Comparison of ENCODE assay signal across 16 cellular contexts in the genomic region with DNA sequence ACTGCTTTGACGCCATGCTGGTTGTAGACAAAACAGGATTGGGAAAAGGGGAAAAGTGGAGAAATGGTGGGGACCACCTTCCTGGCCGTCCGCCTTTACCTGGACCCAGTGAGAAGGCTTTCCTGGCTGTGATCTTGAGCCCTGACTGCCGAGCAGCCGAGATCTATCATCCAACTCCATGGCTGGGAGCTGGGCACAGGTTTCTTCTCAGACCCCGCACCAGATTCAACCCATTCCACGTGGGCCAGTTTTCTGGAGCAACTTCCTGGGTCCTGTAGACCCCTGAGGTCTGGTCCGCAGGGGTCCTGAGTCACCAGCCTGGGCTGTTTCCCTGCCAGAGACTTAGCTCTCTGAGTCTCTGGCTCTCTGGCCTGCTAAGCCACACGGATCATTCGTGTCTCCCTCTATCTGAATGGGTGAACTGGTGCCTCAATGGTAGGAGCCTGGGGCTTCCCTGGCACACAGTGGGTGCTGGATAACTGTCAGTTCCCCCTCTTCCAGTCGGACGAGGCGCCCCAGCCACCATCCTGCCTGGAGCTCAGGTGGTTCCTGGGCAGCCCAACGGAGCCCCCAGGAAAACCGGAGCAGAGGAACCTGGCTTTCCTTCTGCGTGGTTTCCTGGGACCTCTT.
"Had no signal": no experiment of that assay in that cellular context is flagged by ENCODE, and none has a peak within 500 bp of the region (broad histone marks: within the 10 kb centered on the region; RNA-seq: fewer than 3 reads in every experiment).

No MANE protein-coding gene starts in this region.

- H3K9me3 ChIP-seq: esophagus squamous epithelium, psoas muscle, right lobe of liver, thoracic aorta, upper lobe of left lung had no signal

- H3K27ac ChIP-seq: esophagus squamous epithelium, hepatocyte, psoas muscle, right lobe of liver, thoracic aorta, upper lobe of left lung had no signal

- H3K4me2 ChIP-seq: hepatocyte had no signal

- H3K79me2 ChIP-seq: hepatocyte had no signal

- H3K4me3 ChIP-seq: esophagus squamous epithelium, hepatocyte, psoas muscle, right lobe of liver, thoracic aorta, upper lobe of left lung had no signal

- DNase-seq: activated CD4-positive, alpha-beta memory T cell treated with anti-CD3 and anti-CD28 coated beads for 36 hours; activated CD4-positive, alpha-beta T cell treated with anti-CD3 and anti-CD28 coated beads for 36 hours; activated naive CD4-positive, alpha-beta T cell treated with anti-CD3 and anti-CD28 coated beads, Interleukin-2, amount 50 U/mL, for 16 hours; activated T-cell treated with anti-CD3 and anti-CD28 coated beads, Interleukin-2, amount 50 U/mL, for 24 hours; effector memory CD8-positive, alpha-beta T cell; esophagus squamous epithelium; left colon; stimulated activated CD4-positive, alpha-beta T cell treated with anti-CD3 and anti-CD28 coated beads, Interleukin-4, amount 100 ng/mL, for 4 hours; stimulated activated naive B cell treated with anti-CD40 and anti-IgM and Interleukin-4, amounts not matched to agents 10 μg/mL and 1 μg/mL and 100 μg/mL, for 72 hours; upper lobe of left lung had no signal

- H3K4me1 ChIP-seq: psoas muscle, right lobe of liver had no signal

- ATAC-seq: activated CD4-positive, alpha-beta T cell treated with anti-CD3 and anti-CD28 coated beads for 36 hours; effector memory CD8-positive, alpha-beta T cell; left colon; psoas muscle; right lobe of liver; stimulated activated naive B cell treated with anti-CD40 and anti-IgM and Interleukin-4, amounts not matched to agents 10 μg/mL and 1 μg/mL and 100 μg/mL, for 72 hours; WTC11 had no signal

- H3K27me3 ChIP-seq: right lobe of liver had no signal

- FAIRE-seq: bronchial epithelial cell had no signal

- H3K36me3 ChIP-seq: esophagus squamous epithelium, right lobe of liver, thoracic aorta, upper lobe of left lung had no signal

- H2AFZ ChIP-seq: hepatocyte had no signal
